ENCODE assay signal across 1 cellular context in genomic region chr17:64694207-64694606, GRCh38.
TF ChIP-seq lines count a peak whose summit lies in the region.

No MANE protein-coding gene starts in this region.

TF ChIP-seq in HepG2, 621 proteins besides CTCF, POLR2A, EP300 and RAD21 (continued from another document and continues in another):
- no peak for TF ChIP-seq CSRNP1 (CRISPR knock-in tag; IDR thresholded peaks at IDR 0.05)
- TF ChIP-seq ZBTB40 (IDR thresholded peaks at IDR 0.05), result no peak
- no peak for TF ChIP-seq ZBTB40 (CRISPR knock-in tag; IDR thresholded peaks at IDR 0.05)
- TF ChIP-seq GABPB1 (CRISPR knock-in tag; IDR thresholded peaks at IDR 0.05), result 0 out of 2 replicates have a peak, but pooled peaks have one; percentile 20
- no peak for TF ChIP-seq ZNF576 (CRISPR knock-in tag; IDR thresholded peaks at IDR 0.05)
- TF ChIP-seq GMEB2 (CRISPR knock-in tag; IDR thresholded peaks at IDR 0.05; ENCODE audit: low read depth), result no peak
- TF ChIP-seq RFX3 (CRISPR knock-in tag; IDR thresholded peaks at IDR 0.05), result no peak
- no peak for TF ChIP-seq TAF1 (CRISPR knock-in tag; IDR thresholded peaks at IDR 0.05)
- TF ChIP-seq SOX6 (IDR thresholded peaks at IDR 0.05), result no peak
- TF ChIP-seq SOX6 (CRISPR knock-in tag; IDR thresholded peaks at IDR 0.05), result peak; percentile 90
- no peak for TF ChIP-seq SP5 (CRISPR knock-in tag; IDR thresholded peaks at IDR 0.05; ENCODE audit: borderline replicate concordance, low read depth)
- TF ChIP-seq IRX3 (CRISPR knock-in tag; IDR thresholded peaks at IDR 0.05; ENCODE audit: borderline replicate concordance, low read depth), result no peak
- peak; percentile 35; the same call in 1 of the 2 replicates for TF ChIP-seq ZNF605 (CRISPR knock-in tag; IDR thresholded peaks at IDR 0.05)
- no peak for TF ChIP-seq ZNF687 (CRISPR knock-in tag; IDR thresholded peaks at IDR 0.05)
- TF ChIP-seq HNRNPH1 (optimal IDR thresholded peaks at IDR 0.05; ENCODE audit: low read depth, low read length), result no peak
- no peak for TF ChIP-seq ZBTB1 (CRISPR knock-in tag; IDR thresholded peaks at IDR 0.05; ENCODE audit: borderline replicate concordance)
- no peak for TF ChIP-seq ZNF317 (CRISPR knock-in tag; IDR thresholded peaks at IDR 0.05)
- TF ChIP-seq ZNF407 (CRISPR knock-in tag; IDR thresholded peaks at IDR 0.05; ENCODE audit: not compliant biosample characterization), result no peak
- TF ChIP-seq SOX13 (IDR thresholded peaks at IDR 0.05), result no peak
- peak in 1 of 2 experiments; percentile 83; a peak in 2 of 4 replicates for TF ChIP-seq SOX13 (CRISPR knock-in tag; conservative IDR thresholded peaks at IDR 0.05 in 1 of 2, IDR thresholded peaks at IDR 0.05 in 1 of 2)
- TF ChIP-seq ZBTB8A (CRISPR knock-in tag; IDR thresholded peaks at IDR 0.05; ENCODE audit: borderline replicate concordance, low read depth), result no peak
- TF ChIP-seq NFIC (IDR thresholded peaks at IDR 0.05; ENCODE audit: low read length), result 0 out of 2 replicates have a peak, but pooled peaks have one; percentile 44
- TF ChIP-seq GATAD1 (CRISPR knock-in tag; IDR thresholded peaks at IDR 0.05), result no peak
- peak; percentile 99 for TF ChIP-seq FOSL2 (CRISPR knock-in tag; IDR thresholded peaks at IDR 0.05)
- TF ChIP-seq DMTF1 (CRISPR knock-in tag; IDR thresholded peaks at IDR 0.05), result no peak
- no peak for TF ChIP-seq NFKBIZ (CRISPR knock-in tag; IDR thresholded peaks at IDR 0.05)
